Comparison of ENCODE assay signal across 16 cellular contexts in genomic region chr21:15027056-15027455, GRCh38. TPM values are rescaled to one million over a fixed set of nuclear protein-coding genes. Genes with fewer than 3 reads are reported as not detected.
DNase-seq lines count a peak whose midpoint lies in the region; ATAC-seq, FAIRE-seq and TF ChIP-seq lines count a peak whose summit lies in the region.
"Had no signal": no experiment of that assay in that cellular context is flagged by ENCODE, and none has a peak within 500 bp of the region (broad histone marks: within the 10 kb centered on the region; RNA-seq: fewer than 3 reads in every experiment).

No MANE protein-coding gene starts in this region.

- H3K9me2 ChIP-seq in neural cell (ENCODE audit: insufficient read depth, low read length) = no peaks in the 10 kb centered on the region

- no peak overlapping the region for H3K27ac Mint-ChIP-seq in activated CD8-positive, alpha-beta T cell treated with anti-CD3 and anti-CD28 coated beads for 36 hours
- H3K27ac Mint-ChIP-seq: CD4-positive, alpha-beta T cell; H9 had no signal

- no peak for TF ChIP-seq EP300 in neural cell (conservative IDR thresholded peaks at IDR 0.05; ENCODE audit: poor library complexity, severe bottlenecking)

- H2AFZ ChIP-seq in neural cell (ENCODE audit: low read depth, low read length) = no peak overlapping the region
- H2AFZ ChIP-seq in smooth muscle cell (ENCODE audit: low read depth) = no peak overlapping the region

- no peaks in the 10 kb centered on the region for H3F3A ChIP-seq in neural cell (ENCODE audit: insufficient read depth, low read length, poor library complexity, severe bottlenecking)
- peaks cover 8% of the 10 kb centered on the region for H3F3A ChIP-seq in smooth muscle cell (ENCODE audit: low read depth)

- H4K20me1 ChIP-seq in neural cell (ENCODE audit: insufficient read depth) = no peaks in the 10 kb centered on the region
- H4K20me1 ChIP-seq in smooth muscle cell (ENCODE audit: low read depth) = peaks cover 89% of the 10 kb centered on the region

- H3K4me1 ChIP-seq in smooth muscle cell (ENCODE audit: low read depth) = peaks cover 4% of the 10 kb centered on the region

- CTCF ChIA-PET in activated CD8-positive, alpha-beta T cell treated with anti-CD3 and anti-CD28 coated beads for 36 hours (lab: Charles Lee) = no interaction called here

- TF ChIP-seq RAD21 in neural cell (conservative IDR thresholded peaks at IDR 0.05) = no peak

- H3K27me3 Mint-ChIP-seq in activated CD8-positive, alpha-beta T cell treated with anti-CD3 and anti-CD28 coated beads for 36 hours = no peaks in the 10 kb centered on the region
- H3K27me3 Mint-ChIP-seq: CD4-positive, alpha-beta T cell had no signal

- H3K9ac ChIP-seq in neural cell (ENCODE audit: low read length) = no peak overlapping the region
- no peak overlapping the region for H3K9ac ChIP-seq in smooth muscle cell (ENCODE audit: low read depth)

- TF ChIP-seq CTCF in neural cell (IDR thresholded peaks at IDR 0.05; ENCODE audit: poor library complexity, severe bottlenecking) (no peak), smooth muscle cell (IDR thresholded peaks at IDR 0.05; ENCODE audit: borderline replicate concordance, insufficient read depth, poor library complexity, severe bottlenecking) (no peak)
- TF ChIP-seq CTCF in activated CD8-positive, alpha-beta T cell treated with anti-CD3 and anti-CD28 coated beads for 36 hours (IDR thresholded peaks at IDR 0.05) = no peak

- H3K9me3 Mint-ChIP-seq in activated CD8-positive, alpha-beta T cell treated with anti-CD3 and anti-CD28 coated beads for 36 hours = peaks cover 3% of the 10 kb centered on the region
- H3K9me3 Mint-ChIP-seq: H9 had no signal

- peaks cover 28% of the 10 kb centered on the region for H3K4me1 Mint-ChIP-seq in activated CD8-positive, alpha-beta T cell treated with anti-CD3 and anti-CD28 coated beads for 36 hours (ENCODE audit: low read depth)

- intact Hi-C loops in activated CD8-positive, alpha-beta T cell treated with anti-CD3 and anti-CD28 coated beads for 36 hours (cut with micrococcal nuclease) = no loop called here

- H3K36me3 ChIP-seq in neural cell (ENCODE audit: insufficient read depth, low read length) (no peaks in the 10 kb centered on the region), smooth muscle cell (ENCODE audit: low read depth) (no peaks in the 10 kb centered on the region)

- H3K27ac ChIP-seq in neural cell (ENCODE audit: low read length) (no peak overlapping the region), smooth muscle cell (ENCODE audit: low read depth) (no peak overlapping the region)
- H3K27ac ChIP-seq: C4-2B had no signal

- H3K4me2 ChIP-seq in neural cell (ENCODE audit: low read length) = no peak overlapping the region
- no peak overlapping the region for H3K4me2 ChIP-seq in smooth muscle cell

- H3K9me3 ChIP-seq in neural cell (ENCODE audit: low read length) (no peaks in the 10 kb centered on the region), smooth muscle cell (replicated peaks; ENCODE audit: low read depth) (no peaks in the 10 kb centered on the region)
- H3K9me3 ChIP-seq: Caco-2 had no signal

- DNase-seq in RCC 7860 (ENCODE audit: low spot score) (no peak), left lobe of liver (ENCODE audit: low spot score) (no peak), NCI-H2196 (lab: John Stamatoyannopoulos, UW; ENCODE audit: unreplicated experiment) (no peak), smooth muscle cell (lab: John Stamatoyannopoulos, UW; ENCODE audit: unreplicated experiment) (no peak)
- no peak for DNase-seq in activated CD8-positive, alpha-beta T cell treated with anti-CD3 and anti-CD28 coated beads for 36 hours
- DNase-seq: AML-193; Caco-2; CD4-positive, alpha-beta T cell; GF-D8; GOT3; H9 had no signal

- H3K36me3 Mint-ChIP-seq in activated CD8-positive, alpha-beta T cell treated with anti-CD3 and anti-CD28 coated beads for 36 hours (ENCODE audit: low read depth) = peaks cover 12% of the 10 kb centered on the region

- POLR2A ChIA-PET in activated CD8-positive, alpha-beta T cell treated with anti-CD3 and anti-CD28 coated beads for 36 hours (lab: Charles Lee) = interaction anchor here (1.0 kb wide), 1 partner anchor 21 kb away, joined by 3 read pairs; no protein-coding TSS in a partner anchor

- H3K4me3 Mint-ChIP-seq in activated CD8-positive, alpha-beta T cell treated with anti-CD3 and anti-CD28 coated beads for 36 hours = no peak overlapping the region
- H3K4me3 Mint-ChIP-seq: CD4-positive, alpha-beta T cell; H9 had no signal

- H3K27me3 ChIP-seq in neural cell (ENCODE audit: insufficient read depth, low read depth, low read length) (no peaks in the 10 kb centered on the region), smooth muscle cell (ENCODE audit: low read depth) (no peaks in the 10 kb centered on the region)

- WGBS in smooth muscle cell (ENCODE audit: low lambda C conversion rate) = 98% methylated on average over 5 of the region's 5 CpGs

- H3K4me3 ChIP-seq in neural cell (ENCODE audit: low read length) = no peak overlapping the region
- no peak overlapping the region for H3K4me3 ChIP-seq in smooth muscle cell

- FAIRE-seq in RCC 7860 (lab: Jason Lieb, UNC) = peak; percentile 14
- FAIRE-seq: A204.1, D721Med had no signal

- ATAC-seq in left lobe of liver = peak; percentile 47
- ATAC-seq in activated CD8-positive, alpha-beta T cell treated with anti-CD3 and anti-CD28 coated beads for 36 hours = no peak
- ATAC-seq in HG02798 (IDR thresholded peaks at IDR 0.05; ENCODE audit: poor library complexity, unreplicated experiment) = no peak

- H3K79me2 ChIP-seq in neural cell (replicated peaks; ENCODE audit: insufficient read depth, low read length) = peaks cover 79% of the 10 kb centered on the region
- peaks cover 86% of the 10 kb centered on the region for H3K79me2 ChIP-seq in smooth muscle cell (ENCODE audit: low read depth)

TF ChIP-seq in neural cell, 6 proteins besides CTCF, POLR2A, EP300 and RAD21:
- no peak for TF ChIP-seq EZH2 (IDR thresholded peaks at IDR 0.05; ENCODE audit: borderline replicate concordance, insufficient read depth, low read length, poor library complexity, severe bottlenecking)
- peak; percentile 9 for TF ChIP-seq POLR2AphosphoS5 (IDR thresholded peaks at IDR 0.05)
- TF ChIP-seq TAF1 (IDR thresholded peaks at IDR 0.05; ENCODE audit: low read depth) = no peak
- no peak for TF ChIP-seq MXI1 (conservative IDR thresholded peaks at IDR 0.05; ENCODE audit: poor library complexity, severe bottlenecking)

RNA-seq across cellular contexts. Expression of gene NRIP1, which starts 37.7 kb away (rescaled TPM):
- total RNA-seq in left lobe of liver (19.3 TPM), smooth muscle cell (26.0 and 27.9 TPM in 2 replicates)
- polyA plus RNA-seq in neural cell (48.2 and 48.4 TPM in 2 replicates), smooth muscle cell (5.1 and 11.0 TPM in 2 replicates)
- 235 and 284 TPM in 2 replicates for polyA minus RNA-seq in neural cell
- 10 to 100 TPM; 12.4 to 12.8 TPM for total RNA-seq in activated CD8-positive, alpha-beta T cell treated with anti-CD3 and anti-CD28 coated beads for 36 hours
